Comparison of ENCODE assay signal across 8 cellular contexts in the genomic region with DNA sequence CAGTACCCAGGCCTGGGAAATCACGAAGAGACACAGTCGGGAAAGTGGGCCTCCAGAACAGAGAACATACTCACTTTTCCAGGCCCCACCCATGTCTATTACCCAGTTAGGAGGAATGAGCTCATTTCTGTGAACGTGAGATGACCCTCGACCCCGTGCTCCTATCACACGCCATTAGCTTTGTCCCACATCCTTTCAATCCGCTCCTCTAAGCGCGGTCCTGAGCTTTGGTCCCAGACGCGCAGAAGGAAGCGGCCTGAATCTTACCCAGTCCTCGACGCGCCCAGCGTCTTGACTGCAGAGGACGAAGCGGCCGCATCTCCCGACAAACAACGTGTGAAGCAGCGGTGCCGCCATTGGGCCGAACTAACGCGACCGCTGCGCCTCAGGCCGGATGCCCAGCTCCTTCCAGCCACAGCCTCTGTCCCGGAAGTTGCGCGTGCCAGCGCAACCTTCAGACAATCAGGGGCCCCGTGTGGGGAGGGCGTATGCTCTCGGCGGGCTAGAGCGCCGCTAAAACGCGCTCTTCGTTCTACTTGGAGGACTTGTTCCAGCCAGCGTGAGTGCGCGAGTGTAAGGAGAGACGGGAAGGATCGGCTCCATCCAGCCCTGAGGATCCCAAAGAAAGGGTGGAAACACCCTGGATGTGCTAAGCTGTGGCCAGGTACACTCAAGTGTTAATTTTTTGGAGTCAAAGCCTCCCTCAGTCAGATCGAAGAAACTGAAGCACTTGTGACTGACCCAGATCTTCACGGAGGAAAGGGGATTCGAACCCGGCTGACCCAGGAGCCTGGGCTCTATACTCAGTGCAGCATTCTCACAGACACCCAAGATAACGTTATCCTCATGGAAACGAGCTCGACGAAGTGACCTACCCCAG. TPM values are rescaled to one million over a fixed set of nuclear protein-coding genes. Genes with fewer than 3 reads are reported as not detected.
DNase-seq lines count a peak whose midpoint lies in the region; ATAC-seq and FAIRE-seq lines count a peak whose summit lies in the region.
"Not testable (repeated sequence)": the region's sequence is repeated elsewhere in the genome, so short reads cannot be mapped to it uniquely, and the experiment has no call there.

No MANE protein-coding gene starts in this region.

- not testable (repeated sequence) for FAIRE-seq in small intestine (lab: Jason Lieb, UNC)

- not testable (repeated sequence) for H3K4me1 ChIP-seq in ACC112 (ENCODE audit: control insufficient read depth, insufficient read depth, low read length, unreplicated experiment); small intestine (ENCODE audit: control insufficient read depth in 2 of 2, insufficient read depth in 1 of 2, low read depth in 1 of 2, low read length in 1 of 2)

- peak overlapping the region; percentile 70 for H2AFZ ChIP-seq in ACC112 (ENCODE audit: low read length, unreplicated experiment)

- DNase-seq in NCI-H2196 (lab: John Stamatoyannopoulos, UW; ENCODE audit: unreplicated experiment), result peak; percentile 82
- DNase-seq in activated CD4-positive, CD25-positive, alpha-beta regulatory T cell treated with anti-CD3 and anti-CD28 coated beads, Interleukin-2, amount 50 U/mL, for 16 hours (ENCODE audit: low read depth, low spot score), result peak; percentile 20
- peak in 53 of 61 donors; percentile 1 to 85 (median 43) for DNase-seq in caudate nucleus (lab: John Stamatoyannopoulos, UW)
- DNase-seq in islet precursor cell, result peak; percentile 86
- DNase-seq in small intestine, result peak; percentile 64

- ATAC-seq in GM18870 (IDR thresholded peaks at IDR 0.05; ENCODE audit: unreplicated experiment) (peak; percentile 67), HG03108 (IDR thresholded peaks at IDR 0.05; ENCODE audit: unreplicated experiment) (peak; percentile 91)

- H3K27ac ChIP-seq in ACC112 (ENCODE audit: low read depth, low read length) (peak overlapping the region; percentile 65), caudate nucleus (ENCODE audit: low read depth, low read length) (peak overlapping the region; percentile 52), small intestine (ENCODE audit: low read depth in 1 of 2, low read length in 1 of 2) (peak overlapping the region; percentile 58 to 90)

- peak overlapping the region; percentile 76 for H3K4me3 ChIP-seq in ACC112 (ENCODE audit: low read depth, low read length)
- peak overlapping the region; percentile 32 to 58 for H3K4me3 ChIP-seq in small intestine (ENCODE audit: low read depth in 1 of 2, low read length in 2 of 2)

- WGBS in small intestine, 3 donors, result 3% methylated on average over 54 to 55 of the region's 55 CpGs

- H3K27me3 ChIP-seq in ACC112 (ENCODE audit: insufficient read depth, low read length); small intestine (ENCODE audit: control insufficient read depth in 2 of 2, insufficient read depth in 2 of 2, low read length in 2 of 2): not testable (repeated sequence)

- not testable (repeated sequence) for H3K9me3 ChIP-seq in small intestine (ENCODE audit: control insufficient read depth, low read depth)

- not testable (repeated sequence) for H3K79me2 ChIP-seq in ACC112 (ENCODE audit: control insufficient read depth, insufficient read depth, low read length, unreplicated experiment)

- not testable (repeated sequence) for H3K36me3 ChIP-seq in ACC112 (ENCODE audit: insufficient read depth, low read length); small intestine (ENCODE audit: control insufficient read depth in 2 of 2, insufficient read depth in 2 of 2, low read length in 2 of 2)

RNA-seq across cellular contexts. Expression of gene NPIPB4, which starts 37.3 kb away (rescaled TPM):
- 10 to 100 TPM in 2 of 3 donors, 1 to 10 TPM in 1; 9.2 to 18.2 (median 10.5) TPM for polyA plus RNA-seq in small intestine

Comparison
In these comparisons a context has a peak if more than half of its experiments do, and no peak if none do; other contexts are left out.
1. Peak in every context shown above with its lines: DNase-seq, ATAC-seq, H3K4me3 ChIP-seq and H3K27ac ChIP-seq.
2. DNase-seq: peak in every context shown above with its lines; median percentile 86 in islet precursor cell; 82 in NCI-H2196; 64 in small intestine; 43 in caudate nucleus; 20 in activated CD4-positive, CD25-positive, alpha-beta regulatory T cell treated with anti-CD3 and anti-CD28 coated beads, Interleukin-2, amount 50 U/mL, for 16 hours.